Comparison of ENCODE assay signal across 8 cellular contexts in the genomic region with DNA sequence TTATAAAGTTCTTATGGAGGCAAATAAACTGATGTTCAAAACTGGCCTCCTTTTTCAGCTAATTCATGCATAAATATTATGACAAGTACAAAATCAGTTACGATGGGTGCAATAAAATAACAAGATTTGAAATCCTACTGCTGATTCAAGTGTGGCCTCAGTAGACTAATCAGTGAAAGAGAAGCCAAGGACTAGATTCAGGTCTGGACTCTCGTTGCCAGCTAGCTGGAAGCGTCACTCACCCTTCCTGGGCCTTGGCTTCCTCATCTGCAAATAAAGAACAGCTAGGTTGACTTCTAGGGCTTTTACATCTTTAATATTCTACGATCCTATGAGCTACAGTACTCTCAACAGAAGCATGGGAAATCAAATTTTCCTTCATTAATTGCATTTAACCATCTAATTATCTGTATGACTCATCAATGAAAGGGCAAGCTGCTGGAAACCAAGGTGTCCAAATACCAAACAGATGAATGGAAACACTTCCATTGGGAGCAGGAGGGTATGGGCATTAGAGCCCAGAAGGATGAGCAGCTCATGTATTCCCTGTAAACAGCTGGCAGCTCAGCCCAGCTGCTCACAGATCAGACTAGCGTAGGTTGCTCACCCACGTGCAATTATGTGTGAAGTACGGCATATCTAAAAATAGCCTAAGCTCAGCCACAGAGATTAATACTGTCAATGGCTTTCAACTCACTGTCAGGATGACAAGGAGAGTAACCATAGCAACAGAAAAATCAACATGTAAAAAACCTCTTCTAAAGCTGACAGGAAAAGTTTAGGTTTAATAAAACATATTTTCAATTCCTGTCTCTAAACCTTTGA.
DNase-seq lines count a peak whose midpoint lies in the region; ATAC-seq and TF ChIP-seq lines count a peak whose summit lies in the region.

No MANE protein-coding gene starts in this region.

- no peaks in the 10 kb centered on the region for H3K4me1 Mint-ChIP-seq in endothelial cell (ENCODE audit: unreplicated experiment)

- no peaks in the 10 kb centered on the region for H3K9me3 ChIP-seq in DOHH2 (ENCODE audit: control insufficient read depth, insufficient read depth, low read length)
- H3K9me3 ChIP-seq in tibial artery: no peaks in the 10 kb centered on the region

- no peak overlapping the region for H3K27ac Mint-ChIP-seq in endothelial cell (ENCODE audit: unreplicated experiment)

- intact Hi-C loops in head of caudate nucleus (cut with DNase I) (no loop called here), tibial artery (cut with DNase I; ENCODE audit: low total_unique reads) (no loop called here)

- H3K4me3 ChIP-seq in DOHH2 (ENCODE audit: low read length): no peak overlapping the region
- no peak overlapping the region for H3K4me3 ChIP-seq in tibial artery

- H3K27me3 Mint-ChIP-seq in endothelial cell (ENCODE audit: unreplicated experiment): no peaks in the 10 kb centered on the region

- no peak overlapping the region for H3K4me3 Mint-ChIP-seq in endothelial cell (ENCODE audit: unreplicated experiment)

- H3K4me2 ChIP-seq in DOHH2 (ENCODE audit: low read length): peak overlapping the region; percentile 19

- peaks cover 17% of the 10 kb centered on the region for H3K4me1 ChIP-seq in DOHH2 (ENCODE audit: control insufficient read depth, low read length)
- H3K4me1 ChIP-seq in tibial artery: peaks cover 0 to 61% (median 28%) of the 10 kb centered on the region in 4 donors

- H3K9me3 Mint-ChIP-seq in endothelial cell (ENCODE audit: unreplicated experiment): no peaks in the 10 kb centered on the region

- H3K79me2 ChIP-seq in DOHH2 (ENCODE audit: control insufficient read depth, low read length): no peaks in the 10 kb centered on the region

- H3K36me3 ChIP-seq in DOHH2 (ENCODE audit: control insufficient read depth, low read length): 0 out of 2 replicates have a peak, but pooled peaks cover 3% of the 10 kb centered on the region
- H3K36me3 ChIP-seq in tibial artery: peaks cover 0 to 7% (median 0%) of the 10 kb centered on the region in 3 donors

- H4K20me1 ChIP-seq in DOHH2 (ENCODE audit: control insufficient read depth, insufficient read depth, low read depth, low read length): no peaks in the 10 kb centered on the region

- TF ChIP-seq CTCF in DOHH2 (IDR thresholded peaks at IDR 0.05; ENCODE audit: low read depth, low read length, poor library complexity, severe bottlenecking) (no peak), tibial artery (IDR thresholded peaks at IDR 0.05) (no peak), endothelial cell (IDR thresholded peaks at IDR 0.05; ENCODE audit: unreplicated experiment) (no peak)

- H3F3A ChIP-seq in DOHH2 (ENCODE audit: control insufficient read depth, insufficient read depth): no peaks in the 10 kb centered on the region

- DNase-seq in NCI-H1417 treated with DMSO at 0.1 percent for 48 hours (lab: John Stamatoyannopoulos, UW) (peak; percentile 8), head of caudate nucleus (peak in 38 of 42 donors; percentile 15 to 90 (median 60)), tibial artery (no peak), endothelial cell (ENCODE audit: low spot score) (no peak)
- DNase-seq in activated CD4-positive, CD25-positive, alpha-beta regulatory T cell treated with anti-CD3 and anti-CD28 coated beads, Interleukin-2, amount 50 U/mL, for 72 hours: no peak

- no peaks in the 10 kb centered on the region for H3K36me3 Mint-ChIP-seq in endothelial cell (ENCODE audit: low read depth, unreplicated experiment)

- no peaks in the 10 kb centered on the region for H3K27me3 ChIP-seq in DOHH2 (ENCODE audit: control insufficient read depth, low read length)
- H3K27me3 ChIP-seq in tibial artery: no peaks in the 10 kb centered on the region

- H3K27ac ChIP-seq in DOHH2 (ENCODE audit: low read depth, low read length) (no peak overlapping the region), tibial artery (no peak overlapping the region)

- ATAC-seq in GM21786 (IDR thresholded peaks at IDR 0.05; ENCODE audit: unreplicated experiment): peak; percentile 70
- no peak for ATAC-seq in GM19467 (IDR thresholded peaks at IDR 0.05; ENCODE audit: unreplicated experiment)

- H3K9me2 ChIP-seq in DOHH2 (replicated peaks; ENCODE audit: control insufficient read depth, low read length): no peaks in the 10 kb centered on the region

Comparison
In these comparisons a context has a peak if more than half of its experiments do, and no peak if none do; other contexts are left out.
1. DNase-seq: peak in NCI-H1417 treated with DMSO at 0.1 percent for 48 hours (single experiment) and head of caudate nucleus (38 of 42); none in tibial artery (0 of 2), endothelial cell (single experiment) and activated CD4-positive, CD25-positive, alpha-beta regulatory T cell treated with anti-CD3 and anti-CD28 coated beads, Interleukin-2, amount 50 U/mL, for 72 hours (single experiment).